In genomic region chr6:157823001-157823522, GRCh38 we compare ENCODE assay signal across 8 cellular contexts. TPM values are rescaled to one million over a fixed set of nuclear protein-coding genes. Genes with fewer than 3 reads are reported as not detected.
DNase-seq lines count a peak whose midpoint lies in the region; ATAC-seq lines count a peak whose summit lies in the region.

Gene SNX9 (plus strand): TSS chr6:157823246. CDS start chr6:157823435, 189 bp downstream.

- peak; percentile 17 for DNase-seq in NCI-H1694 treated with DMSO at 0.1 percent for 48 hours (lab: John Stamatoyannopoulos, UW)
- DNase-seq in NCI-H1694 (lab: John Stamatoyannopoulos, UW), result no peak
- DNase-seq in NCI-H2171 (lab: John Stamatoyannopoulos, UW), result peak; percentile 47
- peak; percentile 84 for DNase-seq in activated CD4-positive, alpha-beta T cell treated with anti-CD3 and anti-CD28 coated beads for 36 hours
- DNase-seq in stimulated activated CD4-positive, alpha-beta T cell treated with anti-CD3 and anti-CD28 coated beads, Interleukin-1b, Interleukin-23, amount 100 ng/mL, for 24 hours (ENCODE audit: low read depth in 4 of 4, low spot score in 1 of 4), result peak in 3 of 4 experiments; percentile 30 to 62 (median 37)

- H3K27ac Mint-ChIP-seq in activated CD4-positive, alpha-beta T cell treated with anti-CD3 and anti-CD28 coated beads for 36 hours, result peak within 1 kb of the TSS; percentile 99

- H3K27me3 Mint-ChIP-seq in activated CD4-positive, alpha-beta T cell treated with anti-CD3 and anti-CD28 coated beads for 36 hours, result peaks cover 11% of the 10 kb centered on the region

- H3K4me1 Mint-ChIP-seq in activated CD4-positive, alpha-beta T cell treated with anti-CD3 and anti-CD28 coated beads for 36 hours, result peaks cover 48% of the 10 kb centered on the region

- intact Hi-C loops in activated CD4-positive, alpha-beta T cell treated with anti-CD3 and anti-CD28 coated beads for 36 hours (cut with DNase I, micrococcal nuclease), result loop anchor here in 1 of 2 experiments (2.0 to 5.0 kb wide), 4 partner anchors 158 to 824 kb away; partner anchors contain the start of genes SYNJ2 and ZDHHC14

- POLR2A ChIA-PET in activated CD4-positive, alpha-beta T cell treated with anti-CD3 and anti-CD28 coated beads for 36 hours (lab: Charles Lee), result no interaction called here

- peak within 1 kb of the TSS; percentile 92 for H3K4me3 Mint-ChIP-seq in activated CD4-positive, alpha-beta T cell treated with anti-CD3 and anti-CD28 coated beads for 36 hours

- no peaks in the 10 kb centered on the region for H3K27me3 ChIP-seq in layer of hippocampus (ENCODE audit: control insufficient read depth, insufficient read depth, low read length)

- H3K36me3 Mint-ChIP-seq in activated CD4-positive, alpha-beta T cell treated with anti-CD3 and anti-CD28 coated beads for 36 hours (ENCODE audit: low read depth), result peaks cover 21% of the 10 kb centered on the region

- ATAC-seq in HG02763 (IDR thresholded peaks at IDR 0.05; ENCODE audit: unreplicated experiment), result peak; percentile 69
- ATAC-seq in activated CD4-positive, alpha-beta T cell treated with anti-CD3 and anti-CD28 coated beads for 36 hours, result peak; percentile 59

- CTCF ChIA-PET in activated CD4-positive, alpha-beta T cell treated with anti-CD3 and anti-CD28 coated beads for 36 hours (lab: Charles Lee), result interaction anchor here (1.4 kb wide), 1 partner anchor 20 kb away, joined by 3 read pairs; no protein-coding TSS in a partner anchor

- H3K27ac ChIP-seq in cingulate gyrus (ENCODE audit: low read depth, low read length), result peak within 1 kb of the TSS; percentile 85
- peak within 1 kb of the TSS; percentile 81 for H3K27ac ChIP-seq in layer of hippocampus (ENCODE audit: low read depth, low read length)

- peaks cover 2% of the 10 kb centered on the region for H3K9me3 Mint-ChIP-seq in activated CD4-positive, alpha-beta T cell treated with anti-CD3 and anti-CD28 coated beads for 36 hours (ENCODE audit: low read depth)

RNA-seq across cellular contexts. Expression of gene SNX9, which starts in this region (rescaled TPM):
- total RNA-seq in activated CD4-positive, alpha-beta T cell treated with anti-CD3 and anti-CD28 coated beads for 36 hours, result 10 to 100 TPM; 39.4 to 43.3 TPM
